In the genomic region with DNA sequence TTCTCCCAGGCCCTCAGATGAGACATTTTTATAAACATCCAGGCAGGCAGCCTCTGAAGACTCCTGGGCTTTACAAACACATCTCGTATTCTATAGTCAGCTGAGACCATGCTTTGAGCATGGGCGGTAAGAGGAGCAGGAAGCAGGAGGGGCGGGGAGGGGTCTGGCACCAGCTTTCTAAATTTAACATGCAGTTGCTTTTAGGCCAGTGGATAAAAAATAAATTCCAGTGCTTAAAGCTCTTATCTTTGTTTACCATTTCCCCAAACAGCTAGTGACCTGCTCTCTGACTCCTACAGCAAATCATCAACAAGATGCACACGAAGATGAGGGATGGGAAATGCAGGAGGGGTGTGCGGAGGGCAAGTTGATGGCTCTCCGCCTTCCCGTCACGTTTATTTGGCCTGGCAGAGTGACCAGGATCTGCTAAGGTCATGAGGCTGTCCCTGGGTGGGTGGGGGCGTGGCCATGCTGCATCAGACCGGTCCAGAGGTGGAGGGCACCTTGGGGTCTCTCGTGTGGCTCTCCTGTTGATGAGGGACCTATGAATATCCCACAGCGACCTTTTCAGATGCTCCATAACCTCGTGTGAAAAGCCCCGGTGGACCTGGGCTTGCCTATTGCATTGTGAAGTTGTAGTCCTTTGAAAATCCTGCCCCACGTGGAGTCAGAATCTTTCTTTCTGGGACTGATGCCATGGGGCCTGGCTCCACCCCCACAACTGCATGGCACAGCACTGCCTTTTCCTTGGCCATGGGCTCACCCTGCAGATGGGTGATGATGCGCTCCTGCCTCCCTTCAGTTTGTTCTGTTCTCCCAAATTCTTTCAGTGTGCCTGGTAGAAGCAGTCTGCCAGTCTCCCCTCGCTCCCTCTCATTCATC, we compare ENCODE assay signal across 9 cellular contexts.
DNase-seq lines count a peak whose midpoint lies in the region; TF ChIP-seq lines count a peak whose summit lies in the region.
"Had no signal": no experiment of that assay in that cellular context is flagged by ENCODE, and none has a peak within 500 bp of the region (broad histone marks: within the 10 kb centered on the region; RNA-seq: fewer than 3 reads in every experiment).

No MANE protein-coding gene starts in this region.

- H3K9me3 Mint-ChIP-seq in brain = peaks cover 0 to 6% (median 0%) of the 10 kb centered on the region in 5 experiments
- H3K9me3 Mint-ChIP-seq: activated CD4-positive, alpha-beta T cell treated with anti-CD3 and anti-CD28 coated beads, Interleukin-2, amount 10 ng/mL, durations not matched to agents 7 days and 5 days had no signal

- H3K4me1 Mint-ChIP-seq in brain = peaks cover 41% of the 10 kb centered on the region
- H3K4me1 Mint-ChIP-seq: activated CD4-positive, alpha-beta T cell treated with anti-CD3 and anti-CD28 coated beads, Interleukin-2, amount 10 ng/mL, durations not matched to agents 7 days and 5 days had no signal

- no peak overlapping the region for H3K4me3 ChIP-seq in LNCaP clone FGC (ENCODE audit: low read depth, low read length)

- DNase-seq in LNCaP clone FGC (ENCODE audit: low read depth) (no peak), hypothalamus (lab: John Stamatoyannopoulos, UW) (peak in 43 of 51 donors; percentile 3 to 81 (median 48)), substantia nigra (lab: John Stamatoyannopoulos, UW) (peak in 47 of 49 donors; percentile 7 to 91 (median 60)), NCI-H2081 (lab: John Stamatoyannopoulos, UW) (no peak), RKO (ENCODE audit: low spot score) (no peak)
- DNase-seq in central memory CD4-positive, alpha-beta T cell = no peak
- DNase-seq: activated CD4-positive, alpha-beta T cell treated with anti-CD3 and anti-CD28 coated beads, Interleukin-2, amount 10 ng/mL, durations not matched to agents 7 days and 5 days had no signal

- peak; percentile 9; the same call in 1 of the 2 replicates for TF ChIP-seq CTCF in LNCaP clone FGC (IDR thresholded peaks at IDR 0.05; ENCODE audit: control insufficient read depth, extremely low read depth, insufficient read depth)
- TF ChIP-seq CTCF in brain (conservative IDR thresholded peaks at IDR 0.05) = no peak

- peaks cover 4% of the 10 kb centered on the region for H3K27me3 Mint-ChIP-seq in brain
- H3K27me3 Mint-ChIP-seq: activated CD4-positive, alpha-beta T cell treated with anti-CD3 and anti-CD28 coated beads, Interleukin-2, amount 10 ng/mL, durations not matched to agents 7 days and 5 days had no signal

- H3K4me3 Mint-ChIP-seq in brain = no peak overlapping the region
- H3K4me3 Mint-ChIP-seq: activated CD4-positive, alpha-beta T cell treated with anti-CD3 and anti-CD28 coated beads, Interleukin-2, amount 10 ng/mL, durations not matched to agents 7 days and 5 days had no signal

- H3K27ac Mint-ChIP-seq in brain = peak overlapping the region in 3 of 5 experiments; percentile 30 to 91 (median 90)
- H3K27ac Mint-ChIP-seq: activated CD4-positive, alpha-beta T cell treated with anti-CD3 and anti-CD28 coated beads, Interleukin-2, amount 10 ng/mL, durations not matched to agents 7 days and 5 days had no signal

- peak overlapping the region; percentile 94 for H3K27ac ChIP-seq in substantia nigra (ENCODE audit: low read depth, low read length, poor library complexity, severe bottlenecking)
- H3K27ac ChIP-seq: parathyroid adenoma had no signal

- no peaks in the 10 kb centered on the region for H3K36me3 Mint-ChIP-seq in brain

Comparison
In these comparisons a context has a peak if more than half of its experiments do, and no peak if none do; other contexts are left out.
1. DNase-seq: peak in hypothalamus (43 of 51) and substantia nigra (47 of 49); none in LNCaP clone FGC (single experiment), NCI-H2081 (0 of 2), central memory CD4-positive, alpha-beta T cell (single experiment) and RKO (single experiment).